In the genomic region with DNA sequence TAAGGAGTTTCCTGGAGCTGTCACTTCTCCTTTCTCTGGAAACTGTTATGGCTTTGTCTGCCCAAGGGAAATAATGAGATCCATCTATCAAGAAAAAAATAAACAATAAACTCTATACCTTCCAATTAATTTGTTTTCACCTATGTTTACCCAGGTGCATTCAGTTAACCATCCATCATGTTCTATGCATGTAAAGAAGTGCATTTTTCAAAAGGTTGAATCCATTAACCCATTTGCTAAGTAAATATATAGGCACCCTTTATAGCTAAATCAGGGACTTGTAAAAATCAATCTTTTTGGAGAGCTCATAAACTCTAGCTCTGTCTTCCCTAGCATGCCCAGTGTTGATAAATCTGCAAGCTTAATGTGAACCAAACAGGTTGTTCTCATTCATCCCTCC, we compare ENCODE assay signal across 1 cellular context.
TF ChIP-seq lines count a peak whose summit lies in the region.

No MANE protein-coding gene starts in this region.

TF ChIP-seq in HEK293, 187 proteins besides CTCF, POLR2A, EP300 and RAD21 (continued from another document and continues in another):
- TF ChIP-seq, protein P1, sequence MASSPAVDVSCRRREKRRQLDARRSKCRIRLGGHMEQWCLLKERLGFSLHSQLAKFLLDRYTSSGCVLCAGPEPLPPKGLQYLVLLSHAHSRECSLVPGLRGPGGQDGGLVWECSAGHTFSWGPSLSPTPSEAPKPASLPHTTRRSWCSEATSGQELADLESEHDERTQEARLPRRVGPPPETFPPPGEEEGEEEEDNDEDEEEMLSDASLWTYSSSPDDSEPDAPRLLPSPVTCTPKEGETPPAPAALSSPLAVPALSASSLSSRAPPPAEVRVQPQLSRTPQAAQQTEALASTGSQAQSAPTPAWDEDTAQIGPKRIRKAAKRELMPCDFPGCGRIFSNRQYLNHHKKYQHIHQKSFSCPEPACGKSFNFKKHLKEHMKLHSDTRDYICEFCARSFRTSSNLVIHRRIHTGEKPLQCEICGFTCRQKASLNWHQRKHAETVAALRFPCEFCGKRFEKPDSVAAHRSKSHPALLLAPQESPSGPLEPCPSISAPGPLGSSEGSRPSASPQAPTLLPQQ (tag by site-specific recombination; IDR thresholded peaks at IDR 0.05), result no peak
- TF ChIP-seq ZNF837 (tag by site-specific recombination; IDR thresholded peaks at IDR 0.05) (no peak), ZNF830 (tag by site-specific recombination; IDR thresholded peaks at IDR 0.05; ENCODE audit: low read depth) (no peak), KLF8 (tag by site-specific recombination; IDR thresholded peaks at IDR 0.05) (peak; percentile 22; the same call in 1 of the 2 replicates), YY2 (tag by site-specific recombination; IDR thresholded peaks at IDR 0.05) (no peak), ZNF473 (tag by site-specific recombination; IDR thresholded peaks at IDR 0.05) (no peak), ZNF114 (tag by site-specific recombination; IDR thresholded peaks at IDR 0.05) (no peak), EGR2 (tag by site-specific recombination; IDR thresholded peaks at IDR 0.05; ENCODE audit: low read depth) (no peak), SP2 (tag by site-specific recombination; IDR thresholded peaks at IDR 0.05) (no peak), ZNF785 (tag by site-specific recombination; IDR thresholded peaks at IDR 0.05) (no peak), ZNF112 (tag by site-specific recombination; IDR thresholded peaks at IDR 0.05) (no peak), ZNF174 (tag by site-specific recombination; IDR thresholded peaks at IDR 0.05) (no peak), ZNF16 (tag by site-specific recombination; IDR thresholded peaks at IDR 0.05; ENCODE audit: low read depth) (no peak), ZNF670 (tag by site-specific recombination; IDR thresholded peaks at IDR 0.05; ENCODE audit: low read depth) (no peak), ZBTB17 (tag by site-specific recombination; IDR thresholded peaks at IDR 0.05) (peak; percentile 42; the same call in 1 of the 2 replicates), ZNF629 (tag by site-specific recombination; IDR thresholded peaks at IDR 0.05) (no peak; the same call in 1 of the 2 replicates), ZNF157 (tag by site-specific recombination; IDR thresholded peaks at IDR 0.05) (no peak), OVOL3 (tag by site-specific recombination; IDR thresholded peaks at IDR 0.05) (peak; percentile 93), ZNF621 (tag by site-specific recombination; IDR thresholded peaks at IDR 0.05) (no peak), ZNF560 (tag by site-specific recombination; IDR thresholded peaks at IDR 0.05; ENCODE audit: borderline replicate concordance) (no peak), ZFHX2 (tag by site-specific recombination; conservative IDR thresholded peaks at IDR 0.05) (no peak), IKZF3 (tag by site-specific recombination; IDR thresholded peaks at IDR 0.05) (peak; percentile 76), GLIS1 (tag by site-specific recombination; IDR thresholded peaks at IDR 0.05) (peak; percentile 15; the same call in 1 of the 2 replicates), ZNF140 (tag by site-specific recombination; IDR thresholded peaks at IDR 0.05) (no peak), ZNF248 (tag by site-specific recombination; IDR thresholded peaks at IDR 0.05) (no peak), ZNF416 (tag by site-specific recombination; IDR thresholded peaks at IDR 0.05) (no peak), YY1 (tag by site-specific recombination; IDR thresholded peaks at IDR 0.05) (no peak), ZNF555 (tag by site-specific recombination; conservative IDR thresholded peaks at IDR 0.05) (no peak), ZNF175 (tag by site-specific recombination; IDR thresholded peaks at IDR 0.05) (no peak), ZNF292 (tag by site-specific recombination; IDR thresholded peaks at IDR 0.05; ENCODE audit: borderline replicate concordance, low read depth) (no peak), ZNF596 (tag by site-specific recombination; IDR thresholded peaks at IDR 0.05) (peak; percentile 69), SALL2 (tag by site-specific recombination; IDR thresholded peaks at IDR 0.05; ENCODE audit: borderline replicate concordance) (no peak), ZNF707 (tag by site-specific recombination; IDR thresholded peaks at IDR 0.05) (no peak), ZNF354C (tag by site-specific recombination; IDR thresholded peaks at IDR 0.05; ENCODE audit: borderline replicate concordance, low read depth) (no peak)
- TF ChIP-seq, protein P2, sequence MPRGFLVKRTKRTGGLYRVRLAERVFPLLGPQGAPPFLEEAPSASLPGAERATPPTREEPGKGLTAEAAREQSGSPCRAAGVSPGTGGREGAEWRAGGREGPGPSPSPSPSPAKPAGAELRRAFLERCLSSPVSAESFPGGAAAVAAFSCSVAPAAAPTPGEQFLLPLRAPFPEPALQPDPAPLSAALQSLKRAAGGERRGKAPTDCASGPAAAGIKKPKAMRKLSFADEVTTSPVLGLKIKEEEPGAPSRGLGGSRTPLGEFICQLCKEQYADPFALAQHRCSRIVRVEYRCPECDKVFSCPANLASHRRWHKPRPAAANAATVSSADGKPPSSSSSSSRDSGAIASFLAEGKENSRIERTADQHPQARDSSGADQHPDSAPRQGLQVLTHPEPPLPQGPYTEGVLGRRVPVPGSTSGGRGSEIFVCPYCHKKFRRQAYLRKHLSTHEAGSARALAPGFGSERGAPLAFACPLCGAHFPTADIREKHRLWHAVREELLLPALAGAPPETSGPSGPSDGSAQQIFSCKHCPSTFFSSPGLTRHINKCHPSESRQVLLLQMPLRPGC (tag by site-specific recombination; IDR thresholded peaks at IDR 0.05), result peak; percentile 64; the same call in 1 of the 2 replicates
- TF ChIP-seq, protein P3, sequence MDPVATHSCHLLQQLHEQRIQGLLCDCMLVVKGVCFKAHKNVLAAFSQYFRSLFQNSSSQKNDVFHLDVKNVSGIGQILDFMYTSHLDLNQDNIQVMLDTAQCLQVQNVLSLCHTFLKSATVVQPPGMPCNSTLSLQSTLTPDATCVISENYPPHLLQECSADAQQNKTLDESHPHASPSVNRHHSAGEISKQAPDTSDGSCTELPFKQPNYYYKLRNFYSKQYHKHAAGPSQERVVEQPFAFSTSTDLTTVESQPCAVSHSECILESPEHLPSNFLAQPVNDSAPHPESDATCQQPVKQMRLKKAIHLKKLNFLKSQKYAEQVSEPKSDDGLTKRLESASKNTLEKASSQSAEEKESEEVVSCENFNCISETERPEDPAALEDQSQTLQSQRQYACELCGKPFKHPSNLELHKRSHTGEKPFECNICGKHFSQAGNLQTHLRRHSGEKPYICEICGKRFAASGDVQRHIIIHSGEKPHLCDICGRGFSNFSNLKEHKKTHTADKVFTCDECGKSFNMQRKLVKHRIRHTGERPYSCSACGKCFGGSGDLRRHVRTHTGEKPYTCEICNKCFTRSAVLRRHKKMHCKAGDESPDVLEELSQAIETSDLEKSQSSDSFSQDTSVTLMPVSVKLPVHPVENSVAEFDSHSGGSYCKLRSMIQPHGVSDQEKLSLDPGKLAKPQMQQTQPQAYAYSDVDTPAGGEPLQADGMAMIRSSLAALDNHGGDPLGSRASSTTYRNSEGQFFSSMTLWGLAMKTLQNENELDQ (tag by site-specific recombination; IDR thresholded peaks at IDR 0.05; ENCODE audit: low read depth), result peak; percentile 19; the same call in 1 of the 2 replicates
- TF ChIP-seq, protein P4, sequence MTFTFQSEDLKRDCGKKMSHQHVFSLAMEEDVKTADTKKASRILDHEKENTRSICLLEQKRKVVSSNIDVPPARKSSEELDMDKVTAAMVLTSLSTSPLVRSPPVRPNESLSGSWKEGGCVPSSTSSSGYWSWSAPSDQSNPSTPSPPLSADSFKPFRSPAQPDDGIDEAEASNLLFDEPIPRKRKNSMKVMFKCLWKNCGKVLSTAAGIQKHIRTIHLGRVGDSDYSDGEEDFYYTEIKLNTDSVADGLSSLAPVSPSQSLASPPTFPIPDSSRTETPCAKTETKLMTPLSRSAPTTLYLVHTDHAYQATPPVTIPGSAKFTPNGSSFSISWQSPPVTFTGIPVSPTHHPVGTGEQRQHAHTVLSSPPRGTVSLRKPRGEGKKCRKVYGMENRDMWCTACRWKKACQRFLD (tag by site-specific recombination; IDR thresholded peaks at IDR 0.05), result no peak
- TF ChIP-seq, protein P5, sequence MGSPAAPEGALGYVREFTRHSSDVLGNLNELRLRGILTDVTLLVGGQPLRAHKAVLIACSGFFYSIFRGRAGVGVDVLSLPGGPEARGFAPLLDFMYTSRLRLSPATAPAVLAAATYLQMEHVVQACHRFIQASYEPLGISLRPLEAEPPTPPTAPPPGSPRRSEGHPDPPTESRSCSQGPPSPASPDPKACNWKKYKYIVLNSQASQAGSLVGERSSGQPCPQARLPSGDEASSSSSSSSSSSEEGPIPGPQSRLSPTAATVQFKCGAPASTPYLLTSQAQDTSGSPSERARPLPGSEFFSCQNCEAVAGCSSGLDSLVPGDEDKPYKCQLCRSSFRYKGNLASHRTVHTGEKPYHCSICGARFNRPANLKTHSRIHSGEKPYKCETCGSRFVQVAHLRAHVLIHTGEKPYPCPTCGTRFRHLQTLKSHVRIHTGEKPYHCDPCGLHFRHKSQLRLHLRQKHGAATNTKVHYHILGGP (tag by site-specific recombination; IDR thresholded peaks at IDR 0.05), result peak; percentile 88
- TF ChIP-seq, protein P6, sequence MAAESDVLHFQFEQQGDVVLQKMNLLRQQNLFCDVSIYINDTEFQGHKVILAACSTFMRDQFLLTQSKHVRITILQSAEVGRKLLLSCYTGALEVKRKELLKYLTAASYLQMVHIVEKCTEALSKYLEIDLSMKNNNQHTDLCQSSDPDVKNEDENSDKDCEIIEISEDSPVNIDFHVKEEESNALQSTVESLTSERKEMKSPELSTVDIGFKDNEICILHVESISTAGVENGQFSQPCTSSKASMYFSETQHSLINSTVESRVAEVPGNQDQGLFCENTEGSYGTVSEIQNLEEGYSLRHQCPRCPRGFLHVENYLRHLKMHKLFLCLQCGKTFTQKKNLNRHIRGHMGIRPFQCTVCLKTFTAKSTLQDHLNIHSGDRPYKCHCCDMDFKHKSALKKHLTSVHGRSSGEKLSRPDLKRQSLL (tag by site-specific recombination; IDR thresholded peaks at IDR 0.05), result 0 out of 2 replicates have a peak, but pooled peaks have one; percentile 20
- TF ChIP-seq, protein P7, sequence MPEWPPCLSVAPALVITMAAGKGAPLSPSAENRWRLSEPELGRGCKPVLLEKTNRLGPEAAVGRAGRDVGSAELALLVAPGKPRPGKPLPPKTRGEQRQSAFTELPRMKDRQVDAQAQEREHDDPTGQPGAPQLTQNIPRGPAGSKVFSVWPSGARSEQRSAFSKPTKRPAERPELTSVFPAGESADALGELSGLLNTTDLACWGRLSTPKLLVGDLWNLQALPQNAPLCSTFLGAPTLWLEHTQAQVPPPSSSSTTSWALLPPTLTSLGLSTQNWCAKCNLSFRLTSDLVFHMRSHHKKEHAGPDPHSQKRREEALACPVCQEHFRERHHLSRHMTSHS (tag by site-specific recombination; IDR thresholded peaks at IDR 0.05), result no peak
- TF ChIP-seq, protein P8, sequence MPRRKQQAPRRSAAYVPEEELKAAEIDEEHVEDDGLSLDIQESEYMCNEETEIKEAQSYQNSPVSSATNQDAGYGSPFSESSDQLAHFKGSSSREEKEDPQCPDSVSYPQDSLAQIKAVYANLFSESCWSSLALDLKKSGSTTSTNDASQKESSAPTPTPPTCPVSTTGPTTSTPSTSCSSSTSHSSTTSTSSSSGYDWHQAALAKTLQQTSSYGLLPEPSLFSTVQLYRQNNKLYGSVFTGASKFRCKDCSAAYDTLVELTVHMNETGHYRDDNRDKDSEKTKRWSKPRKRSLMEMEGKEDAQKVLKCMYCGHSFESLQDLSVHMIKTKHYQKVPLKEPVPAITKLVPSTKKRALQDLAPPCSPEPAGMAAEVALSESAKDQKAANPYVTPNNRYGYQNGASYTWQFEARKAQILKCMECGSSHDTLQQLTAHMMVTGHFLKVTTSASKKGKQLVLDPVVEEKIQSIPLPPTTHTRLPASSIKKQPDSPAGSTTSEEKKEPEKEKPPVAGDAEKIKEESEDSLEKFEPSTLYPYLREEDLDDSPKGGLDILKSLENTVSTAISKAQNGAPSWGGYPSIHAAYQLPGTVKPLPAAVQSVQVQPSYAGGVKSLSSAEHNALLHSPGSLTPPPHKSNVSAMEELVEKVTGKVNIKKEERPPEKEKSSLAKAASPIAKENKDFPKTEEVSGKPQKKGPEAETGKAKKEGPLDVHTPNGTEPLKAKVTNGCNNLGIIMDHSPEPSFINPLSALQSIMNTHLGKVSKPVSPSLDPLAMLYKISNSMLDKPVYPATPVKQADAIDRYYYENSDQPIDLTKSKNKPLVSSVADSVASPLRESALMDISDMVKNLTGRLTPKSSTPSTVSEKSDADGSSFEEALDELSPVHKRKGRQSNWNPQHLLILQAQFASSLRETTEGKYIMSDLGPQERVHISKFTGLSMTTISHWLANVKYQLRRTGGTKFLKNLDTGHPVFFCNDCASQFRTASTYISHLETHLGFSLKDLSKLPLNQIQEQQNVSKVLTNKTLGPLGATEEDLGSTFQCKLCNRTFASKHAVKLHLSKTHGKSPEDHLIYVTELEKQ (tag by site-specific recombination; IDR thresholded peaks at IDR 0.05; ENCODE audit: borderline replicate concordance), result 0 out of 2 replicates have a peak, but pooled peaks have one; percentile 20
- TF ChIP-seq, protein P9, sequence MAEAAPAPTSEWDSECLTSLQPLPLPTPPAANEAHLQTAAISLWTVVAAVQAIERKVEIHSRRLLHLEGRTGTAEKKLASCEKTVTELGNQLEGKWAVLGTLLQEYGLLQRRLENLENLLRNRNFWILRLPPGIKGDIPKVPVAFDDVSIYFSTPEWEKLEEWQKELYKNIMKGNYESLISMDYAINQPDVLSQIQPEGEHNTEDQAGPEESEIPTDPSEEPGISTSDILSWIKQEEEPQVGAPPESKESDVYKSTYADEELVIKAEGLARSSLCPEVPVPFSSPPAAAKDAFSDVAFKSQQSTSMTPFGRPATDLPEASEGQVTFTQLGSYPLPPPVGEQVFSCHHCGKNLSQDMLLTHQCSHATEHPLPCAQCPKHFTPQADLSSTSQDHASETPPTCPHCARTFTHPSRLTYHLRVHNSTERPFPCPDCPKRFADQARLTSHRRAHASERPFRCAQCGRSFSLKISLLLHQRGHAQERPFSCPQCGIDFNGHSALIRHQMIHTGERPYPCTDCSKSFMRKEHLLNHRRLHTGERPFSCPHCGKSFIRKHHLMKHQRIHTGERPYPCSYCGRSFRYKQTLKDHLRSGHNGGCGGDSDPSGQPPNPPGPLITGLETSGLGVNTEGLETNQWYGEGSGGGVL (tag by site-specific recombination; IDR thresholded peaks at IDR 0.05), result no peak
- TF ChIP-seq, protein P10, sequence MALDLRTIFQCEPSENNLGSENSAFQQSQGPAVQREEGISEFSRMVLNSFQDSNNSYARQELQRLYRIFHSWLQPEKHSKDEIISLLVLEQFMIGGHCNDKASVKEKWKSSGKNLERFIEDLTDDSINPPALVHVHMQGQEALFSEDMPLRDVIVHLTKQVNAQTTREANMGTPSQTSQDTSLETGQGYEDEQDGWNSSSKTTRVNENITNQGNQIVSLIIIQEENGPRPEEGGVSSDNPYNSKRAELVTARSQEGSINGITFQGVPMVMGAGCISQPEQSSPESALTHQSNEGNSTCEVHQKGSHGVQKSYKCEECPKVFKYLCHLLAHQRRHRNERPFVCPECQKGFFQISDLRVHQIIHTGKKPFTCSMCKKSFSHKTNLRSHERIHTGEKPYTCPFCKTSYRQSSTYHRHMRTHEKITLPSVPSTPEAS (tag by site-specific recombination; IDR thresholded peaks at IDR 0.05), result no peak
- TF ChIP-seq, protein P11, sequence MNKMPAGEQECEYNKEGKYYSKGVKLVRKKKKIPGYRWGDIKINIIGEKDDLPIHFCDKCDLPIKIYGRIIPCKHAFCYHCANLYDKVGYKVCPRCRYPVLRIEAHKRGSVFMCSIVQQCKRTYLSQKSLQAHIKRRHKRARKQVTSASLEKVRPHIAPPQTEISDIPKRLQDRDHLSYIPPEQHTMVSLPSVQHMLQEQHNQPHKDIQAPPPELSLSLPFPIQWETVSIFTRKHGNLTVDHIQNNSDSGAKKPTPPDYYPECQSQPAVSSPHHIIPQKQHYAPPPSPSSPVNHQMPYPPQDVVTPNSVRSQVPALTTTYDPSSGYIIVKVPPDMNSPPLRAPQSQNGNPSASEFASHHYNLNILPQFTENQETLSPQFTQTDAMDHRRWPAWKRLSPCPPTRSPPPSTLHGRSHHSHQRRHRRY (tag by site-specific recombination; IDR thresholded peaks at IDR 0.05), result no peak
